In genomic region chr20:33986560-33987216, GRCh38 we compare ENCODE assay signal across 8 cellular contexts.
"Had no signal": no experiment of that assay in that cellular context is flagged by ENCODE, and none has a peak within 500 bp of the region (broad histone marks: within the 10 kb centered on the region; RNA-seq: fewer than 3 reads in every experiment).

No MANE protein-coding gene starts in this region.

- FAIRE-seq: G401.6, GM12878, GM12891, GM12892, GM18507, GM19239 had no signal

- H3K4me3 ChIP-seq: GM12878 had no signal

- DNase-seq: GDM1, GF-D8 had no signal

- ATAC-seq: GM12878 had no signal
